8 cellular contexts compared by ENCODE assay signal in the genomic region with DNA sequence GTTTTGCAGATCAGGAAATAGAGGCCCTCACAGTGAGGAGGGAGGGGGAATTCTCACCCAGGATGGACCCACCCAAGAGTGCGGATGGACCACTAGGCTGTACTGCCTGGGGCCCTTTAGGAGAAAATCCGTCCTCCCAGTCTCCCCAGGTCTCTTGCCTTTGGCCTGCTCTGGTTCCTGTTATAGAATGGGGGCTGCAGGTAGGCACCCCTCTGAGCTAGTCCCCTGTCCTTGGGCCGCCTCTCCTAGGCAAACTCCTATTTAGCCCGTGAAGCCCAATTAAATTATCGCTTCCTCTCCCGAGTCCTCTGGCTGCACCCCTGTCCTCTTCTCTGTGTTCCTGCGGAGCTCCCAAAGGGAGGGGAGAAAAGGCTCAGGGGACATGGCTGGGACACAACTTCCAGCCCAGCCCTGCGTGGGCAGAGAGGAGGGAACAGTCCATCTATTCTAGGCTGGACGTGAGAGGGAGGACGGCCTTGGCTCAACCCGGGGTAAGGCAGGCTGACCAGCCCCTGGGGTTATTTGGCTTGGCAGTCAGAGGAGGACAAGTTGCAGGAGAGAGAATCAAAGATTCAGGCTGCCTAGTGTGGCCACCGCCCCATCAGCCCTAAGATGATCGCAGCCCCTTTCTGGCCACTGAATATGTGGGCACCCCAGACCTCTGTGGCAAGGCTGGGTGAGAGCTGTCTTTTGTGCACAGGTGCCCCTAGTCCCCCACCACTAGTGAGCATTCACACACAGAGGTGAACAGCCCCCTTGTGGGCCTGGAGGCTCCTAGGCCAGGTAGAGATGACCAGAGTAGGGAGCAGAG.
DNase-seq lines count a peak whose midpoint lies in the region; ATAC-seq and TF ChIP-seq lines count a peak whose summit lies in the region.

No MANE protein-coding gene starts in this region.

- H3K36me3 ChIP-seq in brain microvascular endothelial cell (replicated peaks) (no peaks in the 10 kb centered on the region), left lung (peaks cover 0 to 1% of the 10 kb centered on the region in 2 donors)

- peaks cover 56 to 93% of the 10 kb centered on the region in 2 donors for H3K4me1 ChIP-seq in left lung

- intact Hi-C loops in left lung (cut with DNase I), result no loop called here

- H3K27me3 ChIP-seq in brain microvascular endothelial cell (replicated peaks), result no peaks in the 10 kb centered on the region
- H3K27me3 ChIP-seq in left lung, result no peaks in the 10 kb centered on the region

- in situ Hi-C loops in brain microvascular endothelial cell (cut with HindIII; ENCODE audit: low pct_ligation_motif_present, low sequenced_read_pairs), result no loop called here

- ATAC-seq in left lung (no peak), HG02885 (IDR thresholded peaks at IDR 0.05; ENCODE audit: poor library complexity, unreplicated experiment) (no peak), HG03565 (IDR thresholded peaks at IDR 0.05; ENCODE audit: unreplicated experiment) (no peak)

- H3K27ac ChIP-seq in brain microvascular endothelial cell, result peak overlapping the region; percentile 100
- peak overlapping the region; percentile 99 to 100 for H3K27ac ChIP-seq in left lung

- H3K9me3 ChIP-seq in left lung, result no peaks in the 10 kb centered on the region

- peak; percentile 15; the same call in 1 of the 2 replicates for TF ChIP-seq CTCF in LNCaP clone FGC (IDR thresholded peaks at IDR 0.05; ENCODE audit: control insufficient read depth, extremely low read depth, insufficient read depth)
- TF ChIP-seq CTCF in brain microvascular endothelial cell (IDR thresholded peaks at IDR 0.05; ENCODE audit: low read depth, low read length, missing control alignments), result peak; percentile 10
- TF ChIP-seq CTCF in left lung (IDR thresholded peaks at IDR 0.05), result no peak

- DNase-seq in LNCaP clone FGC (ENCODE audit: low read depth), result peak; percentile 87
- no peak for DNase-seq in brain microvascular endothelial cell
- DNase-seq in left lung, result no peak
- peak; percentile 84 for DNase-seq in stromal cell of bone marrow (ENCODE audit: low read depth)
- DNase-seq in DMS 273 (lab: John Stamatoyannopoulos, UW; ENCODE audit: unreplicated experiment), result no peak
- DNase-seq in NK-92 (lab: John Stamatoyannopoulos, UW; ENCODE audit: unreplicated experiment), result no peak

- no peak overlapping the region for H3K4me3 ChIP-seq in LNCaP clone FGC (ENCODE audit: low read depth, low read length)
- no peak overlapping the region for H3K4me3 ChIP-seq in brain microvascular endothelial cell (ENCODE audit: low read depth, low read length)
- H3K4me3 ChIP-seq in left lung, result peak overlapping the region in 1 of 2 donors; percentile 50

Comparison
In these comparisons a context has a peak if more than half of its experiments do, and no peak if none do; other contexts are left out.
1. DNase-seq: peak in LNCaP clone FGC (single experiment) and stromal cell of bone marrow (single experiment); none in brain microvascular endothelial cell (single experiment), left lung (0 of 2), DMS 273 (single experiment) and NK-92 (single experiment).
2. CTCF ChIP-seq: peak in LNCaP clone FGC (single experiment) and brain microvascular endothelial cell (single experiment); none in left lung (0 of 2).